ENCODE assay signal across 13 cellular contexts in genomic region chr9:89924611-89925010, GRCh38.
DNase-seq lines count a peak whose midpoint lies in the region; ATAC-seq and TF ChIP-seq lines count a peak whose summit lies in the region.
"Had no signal": no experiment of that assay in that cellular context is flagged by ENCODE, and none has a peak within 500 bp of the region (broad histone marks: within the 10 kb centered on the region; RNA-seq: fewer than 3 reads in every experiment).

No MANE protein-coding gene starts in this region.

- ATAC-seq in activated naive CD4-positive, alpha-beta T cell treated with anti-CD3 and anti-CD28 coated beads, Interleukin-2, amount 50 U/mL, for 72 hours = no peak
- ATAC-seq in right lobe of liver (peak in 1 of 4 donors; percentile 4), GM18873 (IDR thresholded peaks at IDR 0.05; ENCODE audit: low FRiP score, unreplicated experiment) (no peak), HG02885 (IDR thresholded peaks at IDR 0.05; ENCODE audit: poor library complexity, unreplicated experiment) (no peak)
- ATAC-seq: CD8-positive, alpha-beta T cell had no signal

- TF ChIP-seq POLR2A in right lobe of liver (IDR thresholded peaks at IDR 0.05) = no peak

- intact Hi-C loops in activated T-helper 2 cell treated with anti-CD3 and anti-CD28 coated beads, Interferon-gamma antibody, Interleukin-2, Interleukin-4, amounts not matched to agents 10 μg/mL and 5 μg/mL and 100 μg/mL, durations not matched to agents 14 hours and 24 hours and 36 hours (cut with micrococcal nuclease) = loop anchor here (1.0 to 5.0 kb wide), 6 partner anchors 28 to 320 kb away; no protein-coding TSS in a partner anchor
- intact Hi-C loops in right lobe of liver (cut with DNase I) = loop anchor here (10.0 kb wide), 2 partner anchors 170 to 330 kb away; no protein-coding TSS in a partner anchor

- DNase-seq in activated naive CD4-positive, alpha-beta T cell treated with anti-CD3 and anti-CD28 coated beads, Interleukin-2, amount 50 U/mL, for 72 hours (ENCODE audit: low spot score in 2 of 2) = no peak
- DNase-seq in activated naive CD4-positive, alpha-beta T cell treated with Interleukin-2 at 50 U/mL for 16 hours = no peak
- no peak for DNase-seq in activated T-helper 2 cell treated with anti-CD3 and anti-CD28 coated beads, Interferon-gamma antibody, Interleukin-2, Interleukin-4, amounts not matched to agents 10 μg/mL and 5 μg/mL and 100 μg/mL, durations not matched to agents 14 hours and 24 hours and 36 hours (ENCODE audit: low spot score)
- DNase-seq in right lobe of liver (no peak), type B pancreatic cell (ENCODE audit: extremely low spot score, unreplicated experiment) (no peak)
- DNase-seq: ACHN; CD8-positive, alpha-beta T cell; DND-41; GDM1; NCI-H1417 treated with DMSO at 0.1 percent for 48 hours; NCI-H2029 had no signal

- WGBS in right lobe of liver (ENCODE audit: insufficient coverage, low coverage, low lambda C conversion rate, missing lambda C conversion rate) = 83% methylated on average over 1 of the region's 2 CpGs

- H3K4me1 Mint-ChIP-seq in activated T-helper 2 cell treated with anti-CD3 and anti-CD28 coated beads, Interferon-gamma antibody, Interleukin-2, Interleukin-4, amounts not matched to agents 10 μg/mL and 5 μg/mL and 100 μg/mL, durations not matched to agents 14 hours and 24 hours and 36 hours (ENCODE audit: low read depth) = peaks cover 38% of the 10 kb centered on the region
- peaks cover 56% of the 10 kb centered on the region for H3K4me1 Mint-ChIP-seq in type B pancreatic cell (ENCODE audit: unreplicated experiment)

- no peaks in the 10 kb centered on the region for H3K9me3 ChIP-seq in right lobe of liver

- peak overlapping the region; percentile 75 to 85 for H3K27ac Mint-ChIP-seq in activated naive CD4-positive, alpha-beta T cell treated with anti-CD3 and anti-CD28 coated beads, Interleukin-2, amount 50 U/mL, for 72 hours
- peak overlapping the region; percentile 83 for H3K27ac Mint-ChIP-seq in activated T-helper 2 cell treated with anti-CD3 and anti-CD28 coated beads, Interferon-gamma antibody, Interleukin-2, Interleukin-4, amounts not matched to agents 10 μg/mL and 5 μg/mL and 100 μg/mL, durations not matched to agents 14 hours and 24 hours and 36 hours
- no peak overlapping the region for H3K27ac Mint-ChIP-seq in type B pancreatic cell
- H3K27ac Mint-ChIP-seq: CD8-positive, alpha-beta T cell had no signal

- no peaks in the 10 kb centered on the region for H3K27me3 ChIP-seq in right lobe of liver

- TF ChIP-seq CTCF in right lobe of liver (IDR thresholded peaks at IDR 0.05) (no peak), type B pancreatic cell (conservative IDR thresholded peaks at IDR 0.05) (no peak)

- no peaks in the 10 kb centered on the region for H3K9me3 Mint-ChIP-seq in activated naive CD4-positive, alpha-beta T cell treated with anti-CD3 and anti-CD28 coated beads, Interleukin-2, amount 50 U/mL, for 72 hours
- no peaks in the 10 kb centered on the region for H3K9me3 Mint-ChIP-seq in activated T-helper 2 cell treated with anti-CD3 and anti-CD28 coated beads, Interferon-gamma antibody, Interleukin-2, Interleukin-4, amounts not matched to agents 10 μg/mL and 5 μg/mL and 100 μg/mL, durations not matched to agents 14 hours and 24 hours and 36 hours
- no peaks in the 10 kb centered on the region for H3K9me3 Mint-ChIP-seq in type B pancreatic cell
- H3K9me3 Mint-ChIP-seq: CD8-positive, alpha-beta T cell had no signal

- H3K4me1 ChIP-seq in right lobe of liver = peaks cover 0 to 32% (median 8%) of the 10 kb centered on the region in 4 donors

- H3K36me3 Mint-ChIP-seq in activated naive CD4-positive, alpha-beta T cell treated with anti-CD3 and anti-CD28 coated beads, Interleukin-2, amount 50 U/mL, for 72 hours = no peaks in the 10 kb centered on the region
- no peaks in the 10 kb centered on the region for H3K36me3 Mint-ChIP-seq in activated T-helper 2 cell treated with anti-CD3 and anti-CD28 coated beads, Interferon-gamma antibody, Interleukin-2, Interleukin-4, amounts not matched to agents 10 μg/mL and 5 μg/mL and 100 μg/mL, durations not matched to agents 14 hours and 24 hours and 36 hours (ENCODE audit: low read depth)
- H3K36me3 Mint-ChIP-seq in type B pancreatic cell = no peaks in the 10 kb centered on the region
- H3K36me3 Mint-ChIP-seq: CD8-positive, alpha-beta T cell had no signal

- H3K27me3 Mint-ChIP-seq in activated T-helper 2 cell treated with anti-CD3 and anti-CD28 coated beads, Interferon-gamma antibody, Interleukin-2, Interleukin-4, amounts not matched to agents 10 μg/mL and 5 μg/mL and 100 μg/mL, durations not matched to agents 14 hours and 24 hours and 36 hours (ENCODE audit: low read depth) = no peaks in the 10 kb centered on the region
- H3K27me3 Mint-ChIP-seq in type B pancreatic cell = peaks cover 9% of the 10 kb centered on the region

- H3K4me3 Mint-ChIP-seq in activated T-helper 2 cell treated with anti-CD3 and anti-CD28 coated beads, Interferon-gamma antibody, Interleukin-2, Interleukin-4, amounts not matched to agents 10 μg/mL and 5 μg/mL and 100 μg/mL, durations not matched to agents 14 hours and 24 hours and 36 hours (ENCODE audit: low read depth) = no peak overlapping the region
- no peak overlapping the region for H3K4me3 Mint-ChIP-seq in type B pancreatic cell
- H3K4me3 Mint-ChIP-seq: CD8-positive, alpha-beta T cell had no signal

- peak overlapping the region in 2 of 3 donors; percentile 4 to 66 for H3K27ac ChIP-seq in right lobe of liver

- no peaks in the 10 kb centered on the region for H3K36me3 ChIP-seq in right lobe of liver

- H3K4me3 ChIP-seq in right lobe of liver = no peak overlapping the region
